In the genomic region with DNA sequence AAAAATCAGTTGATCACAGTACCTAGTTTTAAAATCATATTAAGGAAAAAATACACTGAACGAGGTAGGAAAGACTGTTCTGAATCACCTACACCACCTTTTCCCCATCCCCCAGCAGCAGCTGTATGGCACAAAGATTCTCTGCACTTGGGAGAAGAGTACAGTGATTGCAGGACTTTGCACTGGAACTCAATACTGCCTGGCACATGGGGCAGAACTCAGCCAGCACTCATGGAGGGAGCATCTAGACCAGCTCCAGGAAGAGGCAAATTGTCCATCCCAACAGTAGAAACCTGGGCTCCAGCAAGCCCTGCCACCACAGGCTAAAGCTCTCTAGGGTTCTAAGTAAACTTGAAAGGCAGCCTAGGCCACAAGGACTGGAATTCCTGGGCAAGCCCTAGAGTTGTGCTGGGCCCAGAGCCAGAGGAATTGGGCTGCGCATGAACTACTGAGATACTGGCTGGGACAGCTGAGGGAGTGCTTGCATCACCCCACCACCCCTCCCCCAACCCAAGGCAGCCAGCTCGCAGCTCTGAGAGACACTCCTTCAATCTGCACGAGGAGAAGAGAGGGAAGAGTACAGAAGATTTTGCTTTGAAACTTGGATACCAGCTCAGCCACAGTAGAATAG, we compare ENCODE assay signal across 16 cellular contexts.
DNase-seq lines count a peak whose midpoint lies in the region; ATAC-seq and TF ChIP-seq lines count a peak whose summit lies in the region.
"Had no signal": no experiment of that assay in that cellular context is flagged by ENCODE, and none has a peak within 500 bp of the region (broad histone marks: within the 10 kb centered on the region; RNA-seq: fewer than 3 reads in every experiment).

No MANE protein-coding gene starts in this region.

- H4K20me1 ChIP-seq in fibroblast of lung (ENCODE audit: control insufficient read depth, extremely low read depth, insufficient read depth, low read length): no peaks in the 10 kb centered on the region

- H3K4me2 ChIP-seq in fibroblast of lung (ENCODE audit: extremely low read depth, insufficient read depth, low read length): no peak overlapping the region

- no peak overlapping the region for H3K4me3 Mint-ChIP-seq in activated naive CD8-positive, alpha-beta T cell treated with anti-CD3 and anti-CD28 coated beads, Interleukin-2, amount 50 U/mL, for 24 hours
- H3K4me3 Mint-ChIP-seq in T-helper 2 cell treated with Interferon-gamma antibody and Interleukin-4, amounts not matched to agents 5 μg/mL and 100 μg/mL, for 36 hours: no peak overlapping the region
- H3K4me3 Mint-ChIP-seq in HFFc6: no peak overlapping the region
- H3K4me3 Mint-ChIP-seq: naive thymus-derived CD8-positive, alpha-beta T cell had no signal

- TF ChIP-seq POLR2A in thyroid gland (IDR thresholded peaks at IDR 0.05): no peak

- H3K9me3 ChIP-seq in fibroblast of lung (ENCODE audit: control insufficient read depth, insufficient read depth, low read depth, low read length): no peaks in the 10 kb centered on the region
- no peaks in the 10 kb centered on the region for H3K9me3 ChIP-seq in thyroid gland

- H3K36me3 ChIP-seq in fibroblast of lung (ENCODE audit: control insufficient read depth, insufficient read depth, low read length) (no peaks in the 10 kb centered on the region), kidney epithelial cell (ENCODE audit: control insufficient read depth, insufficient read depth, low read length) (no peaks in the 10 kb centered on the region), thyroid gland (no peaks in the 10 kb centered on the region)
- H3K36me3 ChIP-seq: cardiac muscle cell had no signal

- no peaks in the 10 kb centered on the region for H3K27me3 Mint-ChIP-seq in activated naive CD8-positive, alpha-beta T cell treated with anti-CD3 and anti-CD28 coated beads, Interleukin-2, amount 50 U/mL, for 24 hours
- no peaks in the 10 kb centered on the region for H3K27me3 Mint-ChIP-seq in T-helper 2 cell treated with Interferon-gamma antibody and Interleukin-4, amounts not matched to agents 5 μg/mL and 100 μg/mL, for 36 hours (ENCODE audit: low read depth)
- H3K27me3 Mint-ChIP-seq in HFFc6 (ENCODE audit: insufficient read depth): no peaks in the 10 kb centered on the region
- H3K27me3 Mint-ChIP-seq: naive thymus-derived CD8-positive, alpha-beta T cell had no signal

- no peaks in the 10 kb centered on the region for H3K79me2 ChIP-seq in fibroblast of lung (ENCODE audit: control insufficient read depth, insufficient read depth, low read length)

- no peak overlapping the region for H3K27ac Mint-ChIP-seq in activated naive CD8-positive, alpha-beta T cell treated with anti-CD3 and anti-CD28 coated beads, Interleukin-2, amount 50 U/mL, for 24 hours
- no peak overlapping the region for H3K27ac Mint-ChIP-seq in T-helper 2 cell treated with Interferon-gamma antibody and Interleukin-4, amounts not matched to agents 5 μg/mL and 100 μg/mL, for 36 hours
- H3K27ac Mint-ChIP-seq in HFFc6: no peak overlapping the region
- H3K27ac Mint-ChIP-seq: activated T-helper 2 cell treated with anti-CD3 and anti-CD28 coated beads, Interferon-gamma antibody, Interleukin-2, Interleukin-4, amounts not matched to agents 10 μg/mL and 5 μg/mL and 100 μg/mL, durations not matched to agents 14 hours and 24 hours and 36 hours; naive thymus-derived CD8-positive, alpha-beta T cell had no signal

- 16 to 39% methylated on average over 4 of the region's 4 CpGs for WGBS in thyroid gland, 2 donors

- H3K36me3 Mint-ChIP-seq in activated naive CD8-positive, alpha-beta T cell treated with anti-CD3 and anti-CD28 coated beads, Interleukin-2, amount 50 U/mL, for 24 hours (ENCODE audit: low read depth): no peaks in the 10 kb centered on the region
- H3K36me3 Mint-ChIP-seq in T-helper 2 cell treated with Interferon-gamma antibody and Interleukin-4, amounts not matched to agents 5 μg/mL and 100 μg/mL, for 36 hours (ENCODE audit: low read depth): no peaks in the 10 kb centered on the region
- H3K36me3 Mint-ChIP-seq in HFFc6 (ENCODE audit: low read depth): no peaks in the 10 kb centered on the region

- no peak overlapping the region for H3K9ac ChIP-seq in fibroblast of lung (ENCODE audit: insufficient read depth, low read length)

- no peak for ATAC-seq in activated naive CD8-positive, alpha-beta T cell treated with anti-CD3 and anti-CD28 coated beads, Interleukin-2, amount 50 U/mL, for 24 hours
- ATAC-seq: naive thymus-derived CD8-positive, alpha-beta T cell had no signal

- H3K27ac ChIP-seq in fibroblast of lung (ENCODE audit: insufficient read depth, low read length) (no peak overlapping the region), thyroid gland (no peak overlapping the region)
- H3K27ac ChIP-seq: C4-2B, cardiac muscle cell, epithelial cell of prostate had no signal

- peak; percentile 72 for DNase-seq in NCI-H226
- peak; percentile 73 to 75 for DNase-seq in fibroblast of lung (ENCODE audit: low read depth in 2 of 2)
- DNase-seq in kidney epithelial cell (ENCODE audit: low read depth): peak; percentile 1
- DNase-seq in thyroid gland: peak; percentile 24 to 54
- DNase-seq in activated naive CD8-positive, alpha-beta T cell treated with anti-CD3 and anti-CD28 coated beads, Interleukin-2, amount 50 U/mL, for 24 hours: no peak
- DNase-seq in T-helper 2 cell treated with Interferon-gamma antibody and Interleukin-4, amounts not matched to agents 5 μg/mL and 100 μg/mL, for 36 hours (ENCODE audit: low spot score): no peak
- no peak for DNase-seq in HFFc6
- DNase-seq in GOT3 (lab: John Stamatoyannopoulos, UW): no peak
- DNase-seq: MV-4-11, NCI-H446, small intestine had no signal

- H3K27me3 ChIP-seq in fibroblast of lung (ENCODE audit: control insufficient read depth, insufficient read depth, low read length) (no peaks in the 10 kb centered on the region), kidney epithelial cell (ENCODE audit: control insufficient read depth, insufficient read depth, low read length) (no peaks in the 10 kb centered on the region), thyroid gland (no peaks in the 10 kb centered on the region)

- peaks cover 37% of the 10 kb centered on the region for H3K9me3 Mint-ChIP-seq in activated naive CD8-positive, alpha-beta T cell treated with anti-CD3 and anti-CD28 coated beads, Interleukin-2, amount 50 U/mL, for 24 hours
- H3K9me3 Mint-ChIP-seq in T-helper 2 cell treated with Interferon-gamma antibody and Interleukin-4, amounts not matched to agents 5 μg/mL and 100 μg/mL, for 36 hours: peaks cover 53% of the 10 kb centered on the region
- peaks cover 33% of the 10 kb centered on the region for H3K9me3 Mint-ChIP-seq in HFFc6

- intact Hi-C loops in thyroid gland (cut with DNase I): no loop called here

- no peak for TF ChIP-seq CTCF in fibroblast of lung (conservative IDR thresholded peaks at IDR 0.05 in 1 of 2, IDR thresholded peaks at IDR 0.05 in 1 of 2; ENCODE audit: low read depth in 1 of 2, low read length in 2 of 2)
- no peak for TF ChIP-seq CTCF in kidney epithelial cell (IDR thresholded peaks at IDR 0.05; ENCODE audit: insufficient read depth, low read length, poor library complexity, severe bottlenecking)
- no peak for TF ChIP-seq CTCF in thyroid gland (IDR thresholded peaks at IDR 0.05)
- no peak for TF ChIP-seq CTCF in HFFc6 (IDR thresholded peaks at IDR 0.05)

- H3K4me1 ChIP-seq in fibroblast of lung (ENCODE audit: control insufficient read depth, extremely low read depth, insufficient read depth, low read length): no peaks in the 10 kb centered on the region
- H3K4me1 ChIP-seq in thyroid gland: no peaks in the 10 kb centered on the region

- H2AFZ ChIP-seq in fibroblast of lung (ENCODE audit: low read length): no peak overlapping the region

- H3K4me3 ChIP-seq in fibroblast of lung (replicated peaks in 1 of 4; ENCODE audit: control extremely low read depth in 1 of 4, insufficient read depth in 1 of 4, low read depth in 3 of 4, low read length in 4 of 4): no peak overlapping the region
- no peak overlapping the region for H3K4me3 ChIP-seq in kidney epithelial cell (ENCODE audit: low read depth, low read length)
- no peak overlapping the region for H3K4me3 ChIP-seq in thyroid gland (replicated peaks in 1 of 3)
- H3K4me3 ChIP-seq: cardiac muscle cell had no signal

- H3K4me1 Mint-ChIP-seq in activated naive CD8-positive, alpha-beta T cell treated with anti-CD3 and anti-CD28 coated beads, Interleukin-2, amount 50 U/mL, for 24 hours: no peaks in the 10 kb centered on the region
- no peaks in the 10 kb centered on the region for H3K4me1 Mint-ChIP-seq in T-helper 2 cell treated with Interferon-gamma antibody and Interleukin-4, amounts not matched to agents 5 μg/mL and 100 μg/mL, for 36 hours (ENCODE audit: low read depth)
- H3K4me1 Mint-ChIP-seq in HFFc6 (ENCODE audit: low read depth): no peaks in the 10 kb centered on the region
- H3K4me1 Mint-ChIP-seq: naive thymus-derived CD8-positive, alpha-beta T cell had no signal

Comparison
In these comparisons a context has a peak if more than half of its experiments do, and no peak if none do; other contexts are left out.
1. DNase-seq: peak in NCI-H226 (single experiment), fibroblast of lung (2 of 2), kidney epithelial cell (single experiment) and thyroid gland (2 of 2); none in activated naive CD8-positive, alpha-beta T cell treated with anti-CD3 and anti-CD28 coated beads, Interleukin-2, amount 50 U/mL, for 24 hours (single experiment), T-helper 2 cell treated with Interferon-gamma antibody and Interleukin-4, amounts not matched to agents 5 μg/mL and 100 μg/mL, for 36 hours (single experiment), HFFc6 (single experiment) and GOT3 (single experiment).